10 cellular contexts compared by ENCODE assay signal in genomic region chr19:6531956-6532243, GRCh38. TPM values are rescaled to one million over a fixed set of nuclear protein-coding genes. Genes with fewer than 3 reads are reported as not detected.
DNase-seq lines count a peak whose midpoint lies in the region; ATAC-seq, FAIRE-seq and TF ChIP-seq lines count a peak whose summit lies in the region.
"Had no signal": no experiment of that assay in that cellular context is flagged by ENCODE, and none has a peak within 500 bp of the region (broad histone marks: within the 10 kb centered on the region; RNA-seq: fewer than 3 reads in every experiment).

No MANE protein-coding gene starts in this region.

- H3K4me3 ChIP-seq in left ventricle myocardium inferior (peak overlapping the region; percentile 70), keratinocyte (ENCODE audit: control insufficient read depth in 2 of 3, extremely low read depth in 1 of 3, insufficient read depth in 2 of 3, low read depth in 1 of 3, low read length in 3 of 3) (peak overlapping the region; percentile 70 to 95 (median 93)), upper lobe of right lung (peak overlapping the region; percentile 78), thyroid gland (replicated peaks in 1 of 3) (no peak overlapping the region)

- dilution Hi-C loops in keratinocyte (cut with MboI; ENCODE audit: extremely low pct_ligation_motif_present, low sequenced_read_pairs) = no loop called here

- FAIRE-seq in keratinocyte (lab: Jason Lieb, UNC) = no peak
- FAIRE-seq: frontal cortex had no signal

- H3K4me1 ChIP-seq in left ventricle myocardium inferior = peaks cover 39% of the 10 kb centered on the region
- peaks cover 23% of the 10 kb centered on the region for H3K4me1 ChIP-seq in keratinocyte (ENCODE audit: control insufficient read depth, extremely low read depth, insufficient read depth, low read length)
- peaks cover 26% of the 10 kb centered on the region for H3K4me1 ChIP-seq in upper lobe of right lung
- peaks cover 5 to 16% of the 10 kb centered on the region in 2 donors for H3K4me1 ChIP-seq in thyroid gland

- peaks cover 54% of the 10 kb centered on the region for H3K4me1 Mint-ChIP-seq in activated CD4-positive, alpha-beta memory T cell treated with anti-CD3 and anti-CD28 coated beads, Interleukin-2, amount 10 ng/mL, durations not matched to agents 7 days and 5 days

- no peaks in the 10 kb centered on the region for H3K9me3 Mint-ChIP-seq in activated CD4-positive, alpha-beta memory T cell treated with anti-CD3 and anti-CD28 coated beads, Interleukin-2, amount 10 ng/mL, durations not matched to agents 7 days and 5 days

- no peak overlapping the region for H3K27ac Mint-ChIP-seq in activated CD4-positive, alpha-beta memory T cell treated with anti-CD3 and anti-CD28 coated beads, Interleukin-2, amount 10 ng/mL, durations not matched to agents 7 days and 5 days

- H3K9me1 ChIP-seq in keratinocyte (ENCODE audit: control insufficient read depth, extremely low read depth, insufficient read depth, low read length) = no peaks in the 10 kb centered on the region

- no peak for ATAC-seq in left cardiac atrium
- ATAC-seq in upper lobe of right lung = no peak

- no peaks in the 10 kb centered on the region for H4K20me1 ChIP-seq in keratinocyte (ENCODE audit: control insufficient read depth, extremely low read depth, insufficient read depth, low read length)

- no peak for DNase-seq in left ventricle myocardium inferior
- no peak for DNase-seq in left cardiac atrium
- no peak for DNase-seq in activated CD4-positive, alpha-beta memory T cell treated with anti-CD3 and anti-CD28 coated beads, Interleukin-2, amount 10 ng/mL, durations not matched to agents 7 days and 5 days
- no peak for DNase-seq in keratinocyte (ENCODE audit: low read depth, low spot score)
- DNase-seq in upper lobe of right lung = no peak
- DNase-seq in NCI-H345 treated with DMSO at 0.1 percent for 48 hours (lab: John Stamatoyannopoulos, UW; ENCODE audit: unreplicated experiment) = no peak
- DNase-seq in thyroid gland = no peak
- no peak for DNase-seq in 8988T
- DNase-seq: sigmoid colon had no signal

- peaks cover 11% of the 10 kb centered on the region for H3K36me3 Mint-ChIP-seq in activated CD4-positive, alpha-beta memory T cell treated with anti-CD3 and anti-CD28 coated beads, Interleukin-2, amount 10 ng/mL, durations not matched to agents 7 days and 5 days (ENCODE audit: low read depth)

- H3K27me3 ChIP-seq in left ventricle myocardium inferior (ENCODE audit: low read depth) (peaks cover 12% of the 10 kb centered on the region), keratinocyte (ENCODE audit: control insufficient read depth, extremely low read depth, insufficient read depth, low read length) (no peaks in the 10 kb centered on the region), upper lobe of right lung (no peaks in the 10 kb centered on the region), thyroid gland (peaks cover 15% of the 10 kb centered on the region)

- intact Hi-C loops in left ventricle myocardium inferior (cut with micrococcal nuclease) = no loop called here
- intact Hi-C loops in left cardiac atrium (cut with DNase I) = no loop called here
- intact Hi-C loops in upper lobe of right lung (cut with DNase I) = no loop called here
- intact Hi-C loops in thyroid gland (cut with DNase I) = no loop called here

- POLR2A ChIA-PET in activated CD4-positive, alpha-beta memory T cell treated with anti-CD3 and anti-CD28 coated beads, Interleukin-2, amount 10 ng/mL, durations not matched to agents 7 days and 5 days (lab: Charles Lee) = no interaction called here

- H3K36me3 ChIP-seq in left ventricle myocardium inferior (peaks cover 8% of the 10 kb centered on the region), keratinocyte (ENCODE audit: control insufficient read depth in 2 of 2, extremely low read depth in 1 of 2, insufficient read depth in 2 of 2, low read length in 2 of 2) (peaks cover 11 to 16% of the 10 kb centered on the region in 2 experiments), upper lobe of right lung (no peaks in the 10 kb centered on the region), thyroid gland (no peaks in the 10 kb centered on the region)
- H3K36me3 ChIP-seq: sigmoid colon had no signal

- peak overlapping the region; percentile 79 for H3K4me3 Mint-ChIP-seq in activated CD4-positive, alpha-beta memory T cell treated with anti-CD3 and anti-CD28 coated beads, Interleukin-2, amount 10 ng/mL, durations not matched to agents 7 days and 5 days

- no peak overlapping the region for H2AFZ ChIP-seq in keratinocyte (ENCODE audit: control insufficient read depth, low read length)

- H3K9me3 ChIP-seq in left ventricle myocardium inferior (replicated peaks) (no peaks in the 10 kb centered on the region), keratinocyte (ENCODE audit: control insufficient read depth, low read depth, low read length) (no peaks in the 10 kb centered on the region), upper lobe of right lung (no peaks in the 10 kb centered on the region), thyroid gland (no peaks in the 10 kb centered on the region)
- H3K9me3 ChIP-seq: sigmoid colon had no signal

- TF ChIP-seq CTCF in left ventricle myocardium inferior (IDR thresholded peaks at IDR 0.05; ENCODE audit: borderline replicate concordance) (no peak), keratinocyte (optimal IDR thresholded peaks at IDR 0.05 in 1 of 3, IDR thresholded peaks at IDR 0.05 in 1 of 3, conservative IDR thresholded peaks at IDR 0.05 in 1 of 3; ENCODE audit: extremely low read depth in 1 of 3, insufficient read depth in 2 of 3, low read length in 3 of 3) (no peak), upper lobe of right lung (IDR thresholded peaks at IDR 0.05) (no peak), thyroid gland (IDR thresholded peaks at IDR 0.05) (no peak)

- peak overlapping the region; percentile 96 for H3K4me2 ChIP-seq in keratinocyte (ENCODE audit: control insufficient read depth, extremely low read depth, insufficient read depth, low read depth, low read length)

- WGBS in thyroid gland, 2 donors = 33 to 57% methylated on average over 5 of the region's 5 CpGs

- peaks cover 36% of the 10 kb centered on the region for H3K27me3 Mint-ChIP-seq in activated CD4-positive, alpha-beta memory T cell treated with anti-CD3 and anti-CD28 coated beads, Interleukin-2, amount 10 ng/mL, durations not matched to agents 7 days and 5 days

- H3K79me2 ChIP-seq in keratinocyte (ENCODE audit: control insufficient read depth, insufficient read depth, low read length) = peaks cover 35% of the 10 kb centered on the region

- H3K27ac ChIP-seq in left ventricle myocardium inferior (replicated peaks) (no peak overlapping the region), keratinocyte (ENCODE audit: control insufficient read depth, insufficient read depth, low read length) (peak overlapping the region; percentile 84), upper lobe of right lung (no peak overlapping the region), thyroid gland (no peak overlapping the region)

- no peak for TF ChIP-seq POLR2A in thyroid gland (IDR thresholded peaks at IDR 0.05)

- H3K9ac ChIP-seq in keratinocyte (ENCODE audit: control insufficient read depth, extremely low read depth, insufficient read depth, low read length) = peak overlapping the region; percentile 85

- CTCF ChIA-PET in activated CD4-positive, alpha-beta memory T cell treated with anti-CD3 and anti-CD28 coated beads, Interleukin-2, amount 10 ng/mL, durations not matched to agents 7 days and 5 days (lab: Charles Lee) = no interaction called here

RNA-seq across cellular contexts. Expression of gene TNFSF9, which starts 1.1 kb away (rescaled TPM):
- total RNA-seq in left ventricle myocardium inferior = 0.38 TPM
- total RNA-seq in left cardiac atrium = under 1 TPM; 0.29 to 0.71 TPM
- 1 to 10 TPM; 5.7 to 5.8 TPM for total RNA-seq in activated CD4-positive, alpha-beta memory T cell treated with anti-CD3 and anti-CD28 coated beads, Interleukin-2, amount 10 ng/mL, durations not matched to agents 7 days and 5 days
- polyA plus RNA-seq in keratinocyte = 11.1 to 12.8 TPM (median 12.3 TPM) in 3 replicates
- 5.9 TPM for polyA plus RNA-seq in keratinocyte (2011; ENCODE audit: low read depth)
- polyA plus RNA-seq in keratinocyte (2011; cell fraction: cytosol; rRNA removed) = 7.6 and 8.5 TPM in 2 replicates
- polyA plus RNA-seq in keratinocyte (2011; cell fraction: nucleus; rRNA removed) = 20.4 and 25.8 TPM in 2 replicates
- 19.1 and 22.5 TPM in 2 replicates for polyA plus RNA-seq in keratinocyte (2012; ENCODE audit: low replicate concordance)
- 4.0 to 11.9 TPM (median 4.3 TPM) in 3 replicates for polyA minus RNA-seq in keratinocyte
- 15.5 TPM for polyA minus RNA-seq in keratinocyte (2011; cell fraction: cytosol; rRNA and poly(A)+ RNA removed)
- 13.7 and 13.8 TPM in 2 replicates for polyA minus RNA-seq in keratinocyte (2011; cell fraction: nucleus; rRNA and poly(A)+ RNA removed)
- 7.4 TPM for total RNA-seq in upper lobe of right lung
- total RNA-seq in thyroid gland = under 1 TPM in 2 of 4 donors, not detected in 2; 0.45 to 0.54 TPM

RNA-seq across cellular contexts. Expression of gene TUBB4A, which starts 29.8 kb away (rescaled TPM):
- total RNA-seq in left ventricle myocardium inferior = 3.3 TPM
- total RNA-seq in left cardiac atrium = 1 to 10 TPM in 1 of 2 donors, under 1 TPM in 1; 0.94 to 4.2 TPM
- total RNA-seq in activated CD4-positive, alpha-beta memory T cell treated with anti-CD3 and anti-CD28 coated beads, Interleukin-2, amount 10 ng/mL, durations not matched to agents 7 days and 5 days = 1 to 10 TPM; 2.5 to 3.0 TPM
- not detected in 3 replicates for polyA plus RNA-seq in keratinocyte
- not detected for polyA plus RNA-seq in keratinocyte (2011; ENCODE audit: low read depth)
- not detected in 2 replicates for polyA plus RNA-seq in keratinocyte (2011; cell fraction: cytosol; rRNA removed)
- polyA plus RNA-seq in keratinocyte (2011; cell fraction: nucleus; rRNA removed) = not detected in 2 replicates
- polyA plus RNA-seq in keratinocyte (2012; ENCODE audit: low replicate concordance) = not detected in 2 replicates
- not detected in 3 replicates for polyA minus RNA-seq in keratinocyte
- polyA minus RNA-seq in keratinocyte (2011; cell fraction: cytosol; rRNA and poly(A)+ RNA removed) = not detected
- not detected in 2 replicates for polyA minus RNA-seq in keratinocyte (2011; cell fraction: nucleus; rRNA and poly(A)+ RNA removed)
- total RNA-seq in upper lobe of right lung = 0.58 TPM
- under 1 TPM in 3 of 4 donors, not detected in 1; 0.22 to 0.67 (median 0.59) TPM for total RNA-seq in thyroid gland

RNA-seq across cellular contexts. Expression of gene DENND1C, which starts 50.3 kb away (rescaled TPM):
- total RNA-seq in left ventricle myocardium inferior = 1.2 TPM
- 1 to 10 TPM; 1.1 to 1.9 TPM for total RNA-seq in left cardiac atrium
- 100 to 1,000 TPM in 1 of 2 experiments, 10 to 100 TPM in 1; 97.2 to 101 TPM for total RNA-seq in activated CD4-positive, alpha-beta memory T cell treated with anti-CD3 and anti-CD28 coated beads, Interleukin-2, amount 10 ng/mL, durations not matched to agents 7 days and 5 days
- 0.09 to 0.13 TPM in 2 of 3 replicates, not detected in the other for polyA plus RNA-seq in keratinocyte
- polyA plus RNA-seq in keratinocyte (2011; ENCODE audit: low read depth) = not detected
- polyA plus RNA-seq in keratinocyte (2011; cell fraction: cytosol; rRNA removed) = 0.06 and 0.09 TPM in 2 replicates
- 0.05 and 0.10 TPM in 2 replicates for polyA plus RNA-seq in keratinocyte (2011; cell fraction: nucleus; rRNA removed)
- 7.1 and 26.3 TPM in 2 replicates for polyA plus RNA-seq in keratinocyte (2012; ENCODE audit: low replicate concordance)
- not detected in 3 replicates for polyA minus RNA-seq in keratinocyte
- not detected for polyA minus RNA-seq in keratinocyte (2011; cell fraction: cytosol; rRNA and poly(A)+ RNA removed)
- polyA minus RNA-seq in keratinocyte (2011; cell fraction: nucleus; rRNA and poly(A)+ RNA removed) = not detected in 2 replicates
- 8.7 TPM for total RNA-seq in upper lobe of right lung
- total RNA-seq in thyroid gland = 1 to 10 TPM in 3 of 4 donors, not detected in 1; 1.3 to 2.1 (median 1.8) TPM
- total RNA-seq: frontal cortex had no signal

RNA-seq across cellular contexts. Expression of gene CD70, which starts 59.0 kb away (rescaled TPM):
- not detected for total RNA-seq in left ventricle myocardium inferior
- not detected for total RNA-seq in left cardiac atrium
- 10 to 100 TPM; 64.1 to 64.4 TPM for total RNA-seq in activated CD4-positive, alpha-beta memory T cell treated with anti-CD3 and anti-CD28 coated beads, Interleukin-2, amount 10 ng/mL, durations not matched to agents 7 days and 5 days
- polyA plus RNA-seq in keratinocyte = 0.22 to 0.53 TPM (median 0.30 TPM) in 3 replicates
- not detected for polyA plus RNA-seq in keratinocyte (2011; ENCODE audit: low read depth)
- polyA plus RNA-seq in keratinocyte (2011; cell fraction: cytosol; rRNA removed) = 0.12 and 0.31 TPM in 2 replicates
- 0.18 and 0.28 TPM in 2 replicates for polyA plus RNA-seq in keratinocyte (2011; cell fraction: nucleus; rRNA removed)
- 0.20 and 0.34 TPM in 2 replicates for polyA plus RNA-seq in keratinocyte (2012; ENCODE audit: low replicate concordance)
- polyA minus RNA-seq in keratinocyte = not detected in 3 replicates
- polyA minus RNA-seq in keratinocyte (2011; cell fraction: cytosol; rRNA and poly(A)+ RNA removed) = not detected
- not detected in 2 replicates for polyA minus RNA-seq in keratinocyte (2011; cell fraction: nucleus; rRNA and poly(A)+ RNA removed)
- 1.7 TPM for total RNA-seq in upper lobe of right lung
- under 1 TPM in 1 of 4 donors, not detected in 3; 0.73 TPM for total RNA-seq in thyroid gland
- total RNA-seq: frontal cortex had no signal

Comparison
In these comparisons a context has a peak if more than half of its experiments do, and no peak if none do; other contexts are left out.
1. H3K4me3 ChIP-seq: peak in left ventricle myocardium inferior (single experiment), keratinocyte (3 of 3) and upper lobe of right lung (single experiment); none in thyroid gland (0 of 3).
2. RNA of gene DENND1C, which starts 50.3 kb away (total RNA-seq): 97.2 to 101 TPM in activated CD4-positive, alpha-beta memory T cell treated with anti-CD3 and anti-CD28 coated beads, Interleukin-2, amount 10 ng/mL, durations not matched to agents 7 days and 5 days; 8.7 TPM in upper lobe of right lung (single experiment), 1.1 to 1.9 TPM in left cardiac atrium, 1.3 to 2.1 TPM in thyroid gland and 1.2 TPM in left ventricle myocardium inferior (single experiment); every median in the first group is over 10 times any median in the second.